6 cellular contexts compared by ENCODE assay signal in genomic region chr9:137021979-137022619, GRCh38. TPM values are rescaled to one million over a fixed set of nuclear protein-coding genes. Genes with fewer than 3 reads are reported as not detected.
DNase-seq lines count a peak whose midpoint lies in the region; ATAC-seq and TF ChIP-seq lines count a peak whose summit lies in the region.

No MANE protein-coding gene starts in this region.

- H3K36me3 ChIP-seq in cardiac muscle cell (no peaks in the 10 kb centered on the region), left ventricle myocardium inferior (peaks cover 28% of the 10 kb centered on the region)

- H3K27me3 ChIP-seq in cardiac muscle cell (no peaks in the 10 kb centered on the region), left ventricle myocardium inferior (ENCODE audit: low read depth) (no peaks in the 10 kb centered on the region)

- H3K9me3 ChIP-seq in cardiac muscle cell (ENCODE audit: low read depth) (no peaks in the 10 kb centered on the region), left ventricle myocardium inferior (replicated peaks) (no peaks in the 10 kb centered on the region)

- H3K27ac ChIP-seq in cardiac muscle cell (no peak overlapping the region), left ventricle myocardium inferior (replicated peaks) (no peak overlapping the region)

- no peak for TF ChIP-seq CTCF in cardiac muscle cell (IDR thresholded peaks at IDR 0.05; ENCODE audit: low read depth, low read length)
- TF ChIP-seq CTCF in left ventricle myocardium inferior (IDR thresholded peaks at IDR 0.05; ENCODE audit: borderline replicate concordance), result no peak

- ATAC-seq in GM18867 (IDR thresholded peaks at IDR 0.05; ENCODE audit: unreplicated experiment), result no peak

- no peak overlapping the region for H3K4me3 ChIP-seq in cardiac muscle cell
- no peak overlapping the region for H3K4me3 ChIP-seq in left ventricle myocardium inferior

- intact Hi-C loops in left ventricle myocardium inferior (cut with micrococcal nuclease), result no loop called here

- peaks cover under 1% of the 10 kb centered on the region for H3K4me1 ChIP-seq in cardiac muscle cell (ENCODE audit: low read depth)
- peaks cover 12% of the 10 kb centered on the region for H3K4me1 ChIP-seq in left ventricle myocardium inferior

- DNase-seq in cardiac muscle cell (ENCODE audit: low read depth in 1 of 2, low spot score in 1 of 2) (peak; percentile 13 to 47), left ventricle myocardium inferior (no peak), glomerular visceral epithelial cell (ENCODE audit: extremely low spot score) (peak; percentile 71)
- DNase-seq in activated CD4-positive, alpha-beta T cell treated with anti-CD3 and anti-CD28 coated beads, Interleukin-2, amount 50 U/mL, for 4 hours, result peak; percentile 64 to 71
- DNase-seq in stimulated activated CD8-positive, alpha-beta memory T cell treated with anti-CD3 and anti-CD28 coated beads, Interleukin-4, amount 100 ng/mL, for 24 hours (ENCODE audit: low read depth), result peak; percentile 67

RNA-seq across cellular contexts. Expression of gene ABCA2, which starts 5.9 kb away (rescaled TPM):
- total RNA-seq in cardiac muscle cell, result 48.7 and 56.7 TPM in 2 replicates
- 30.5 and 33.3 TPM in 2 replicates for polyA plus RNA-seq in cardiac muscle cell
- total RNA-seq in left ventricle myocardium inferior, result 29.9 TPM

RNA-seq across cellular contexts. Expression of gene FUT7, which starts 9.8 kb away (rescaled TPM):
- total RNA-seq in cardiac muscle cell (not detected in 2 replicates), left ventricle myocardium inferior (not detected)
- not detected in 2 replicates for polyA plus RNA-seq in cardiac muscle cell

RNA-seq across cellular contexts. Expression of gene NPDC1, which starts 23.9 kb away (rescaled TPM):
- total RNA-seq in cardiac muscle cell (40.8 and 65.1 TPM in 2 replicates), left ventricle myocardium inferior (63.9 TPM)
- 83.5 and 94.9 TPM in 2 replicates for polyA plus RNA-seq in cardiac muscle cell

RNA-seq across cellular contexts. Expression of gene CLIC3, which starts 25.7 kb away (rescaled TPM):
- not detected in 2 replicates for total RNA-seq in cardiac muscle cell
- 0.75 and 0.87 TPM in 2 replicates for polyA plus RNA-seq in cardiac muscle cell
- total RNA-seq in left ventricle myocardium inferior, result 1.6 TPM

RNA-seq across cellular contexts. Expression of gene PAXX, which starts 29.9 kb away (rescaled TPM):
- total RNA-seq in cardiac muscle cell, result 94.6 and 130 TPM in 2 replicates
- 102 and 110 TPM in 2 replicates for polyA plus RNA-seq in cardiac muscle cell
- total RNA-seq in left ventricle myocardium inferior, result 19.8 TPM
